26 cellular contexts compared by ENCODE assay signal in genomic region chr16:9428355-9429005, GRCh38.
"Had no signal": no experiment of that assay in that cellular context is flagged by ENCODE, and none has a peak within 500 bp of the region (broad histone marks: within the 10 kb centered on the region; RNA-seq: fewer than 3 reads in every experiment).

No MANE protein-coding gene starts in this region.

- ATAC-seq: left cardiac atrium; left lung; naive thymus-derived CD4-positive, alpha-beta T cell; natural killer cell treated with Interleukin-12 subunit alpha and Interleukin-12 subunit beta and Interleukin-15 and Interleukin-18, amount 100 ng/mL, for 72 hours; right lobe of liver; stimulated activated memory B cell treated with anti-CD40 and anti-IgM and Interleukin-4, amounts not matched to agents 10 μg/mL and 1 μg/mL and 100 μg/mL, for 72 hours; stimulated activated naive CD8-positive, alpha-beta T cell treated with anti-CD3 and anti-CD28 coated beads, Interleukin-15, amount 100 ng/mL, for 72 hours had no signal

- H3K27ac Mint-ChIP-seq: mesothelial cell of epicardium; naive thymus-derived CD4-positive, alpha-beta T cell; natural killer cell treated with Interleukin-12 subunit alpha and Interleukin-12 subunit beta and Interleukin-15 and Interleukin-18, amount 100 ng/mL, for 72 hours; progenitor cell of endocrine pancreas; stimulated activated memory B cell treated with anti-CD40 and anti-IgM and Interleukin-4, amounts not matched to agents 10 μg/mL and 1 μg/mL and 100 μg/mL, for 72 hours; stimulated activated naive CD8-positive, alpha-beta T cell treated with anti-CD3 and anti-CD28 coated beads, Interleukin-15, amount 100 ng/mL, for 72 hours; type B pancreatic cell had no signal

- H3K36me3 ChIP-seq: left lung, ovary, right atrium auricular region, right lobe of liver, tibial nerve, vagina had no signal

- H3K4me1 ChIP-seq: left lung, right atrium auricular region, tibial nerve, vagina had no signal

- H2AFZ ChIP-seq: hepatocyte had no signal

- DNase-seq: kidney glomerular epithelial cell; left cardiac atrium; left lung; mesendoderm; naive thymus-derived CD4-positive, alpha-beta T cell; nucleus accumbens; ovary; right lobe of liver; stimulated activated CD4-positive, alpha-beta T cell treated with anti-CD3 and anti-CD28 coated beads, Interleukin-1b, Interleukin-23, amount 100 ng/mL, for 48 hours; stimulated activated CD4-positive, alpha-beta T cell treated with anti-CD3 and anti-CD28 coated beads, Interleukin-2, amount 100 ng/mL, for 48 hours; stimulated activated CD4-positive, alpha-beta T cell treated with anti-CD3 and anti-CD28 coated beads, Interleukin-4, amount 100 ng/mL, for 4 hours; stimulated activated CD8-positive, alpha-beta memory T cell treated with anti-CD3 and anti-CD28 coated beads, Interleukin-4, amount 100 ng/mL, for 48 hours; stimulated activated naive CD4-positive, alpha-beta T cell treated with Interleukin-2 at 50 U/mL for 16 hours; stimulated activated naive CD8-positive, alpha-beta T cell treated with anti-CD3 and anti-CD28 coated beads, Interleukin-15, amount 100 ng/mL, for 72 hours; substantia nigra had no signal

- H3K9me3 ChIP-seq: left lung, ovary, right atrium auricular region, right lobe of liver, tibial nerve, vagina had no signal

- H3K4me2 ChIP-seq: hepatocyte, smooth muscle cell had no signal

- H3K4me3 Mint-ChIP-seq: mesothelial cell of epicardium; naive thymus-derived CD4-positive, alpha-beta T cell; natural killer cell treated with Interleukin-12 subunit alpha and Interleukin-12 subunit beta and Interleukin-15 and Interleukin-18, amount 100 ng/mL, for 72 hours; stimulated activated memory B cell treated with anti-CD40 and anti-IgM and Interleukin-4, amounts not matched to agents 10 μg/mL and 1 μg/mL and 100 μg/mL, for 72 hours; stimulated activated naive CD8-positive, alpha-beta T cell treated with anti-CD3 and anti-CD28 coated beads, Interleukin-15, amount 100 ng/mL, for 72 hours; type B pancreatic cell had no signal

- H3K4me3 ChIP-seq: hepatocyte, left lung, lung, ovary, right atrium auricular region, right lobe of liver, smooth muscle cell, tibial nerve, vagina had no signal

- H3K4me1 Mint-ChIP-seq: mesothelial cell of epicardium; naive thymus-derived CD4-positive, alpha-beta T cell; stimulated activated memory B cell treated with anti-CD40 and anti-IgM and Interleukin-4, amounts not matched to agents 10 μg/mL and 1 μg/mL and 100 μg/mL, for 72 hours; stimulated activated naive CD8-positive, alpha-beta T cell treated with anti-CD3 and anti-CD28 coated beads, Interleukin-15, amount 100 ng/mL, for 72 hours had no signal

- H3K27me3 ChIP-seq: left lung, ovary, right atrium auricular region, right lobe of liver, tibial nerve, vagina had no signal

- H3K27ac ChIP-seq: hepatocyte, left lung, ovary, right atrium auricular region, right lobe of liver, tibial nerve, vagina had no signal

- H3K9me3 Mint-ChIP-seq: mesothelial cell of epicardium; stimulated activated memory B cell treated with anti-CD40 and anti-IgM and Interleukin-4, amounts not matched to agents 10 μg/mL and 1 μg/mL and 100 μg/mL, for 72 hours; stimulated activated naive CD8-positive, alpha-beta T cell treated with anti-CD3 and anti-CD28 coated beads, Interleukin-15, amount 100 ng/mL, for 72 hours; type B pancreatic cell had no signal

- H3K36me3 Mint-ChIP-seq: mesothelial cell of epicardium; naive thymus-derived CD4-positive, alpha-beta T cell; natural killer cell treated with Interleukin-12 subunit alpha and Interleukin-12 subunit beta and Interleukin-15 and Interleukin-18, amount 100 ng/mL, for 72 hours; stimulated activated memory B cell treated with anti-CD40 and anti-IgM and Interleukin-4, amounts not matched to agents 10 μg/mL and 1 μg/mL and 100 μg/mL, for 72 hours; type B pancreatic cell had no signal
